17 cellular contexts compared by ENCODE assay signal in the genomic region with DNA sequence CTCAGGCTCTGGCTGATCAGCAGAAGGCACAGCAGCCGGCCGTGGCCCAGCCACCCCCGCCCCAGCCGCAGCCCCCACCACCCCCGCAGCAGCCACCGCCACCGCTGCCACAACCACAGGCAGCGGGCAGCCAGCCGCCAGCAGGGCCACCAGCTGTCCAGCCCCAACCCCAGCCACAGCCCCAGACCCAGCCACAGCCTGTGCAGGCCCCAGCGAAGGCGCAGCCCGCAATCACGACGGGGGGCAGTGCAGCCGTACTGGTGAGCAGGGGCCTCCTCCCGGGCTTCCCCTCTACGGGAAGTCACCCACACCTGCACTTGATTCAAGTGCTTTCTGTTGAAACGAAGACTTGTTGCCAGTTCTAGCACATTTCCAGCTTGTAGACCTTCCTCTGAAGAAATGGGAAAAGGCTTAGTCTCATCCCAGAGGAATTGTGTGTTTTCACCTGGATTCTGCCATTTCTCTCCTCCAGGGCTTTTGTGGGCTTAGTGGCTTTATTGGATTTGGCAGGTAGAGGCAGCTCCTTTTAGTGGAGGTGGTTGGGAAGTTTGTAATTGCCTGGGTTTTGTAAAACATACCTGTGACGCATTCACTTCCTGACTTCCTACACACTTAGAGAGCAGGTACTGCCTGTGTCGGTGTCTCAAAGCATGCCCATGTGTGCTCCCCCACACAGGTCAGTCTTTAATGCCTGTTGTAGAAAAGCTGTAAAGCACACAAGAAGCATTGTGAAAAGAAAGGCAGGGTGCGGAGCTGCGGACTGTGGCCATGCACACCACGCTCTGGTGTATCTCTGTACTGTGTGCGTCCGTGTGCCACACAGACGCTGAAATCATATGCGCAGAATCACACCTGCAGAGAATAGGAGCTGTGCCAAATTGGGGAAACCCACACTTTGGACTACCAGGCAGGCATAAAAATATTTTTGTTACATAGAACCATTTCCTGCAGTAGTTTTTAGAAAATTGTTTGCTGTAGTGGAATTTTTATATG.
A peak's percentile ranks its signal among the peaks of the same experiment; 100 is the strongest.
DNase-seq lines count a peak whose midpoint lies in the region; ATAC-seq and TF ChIP-seq lines count a peak whose summit lies in the region.
"Had no signal": no experiment of that assay in that cellular context is flagged by ENCODE, and none has a peak within 500 bp of the region (broad histone marks: within the 10 kb centered on the region; RNA-seq: fewer than 3 reads in every experiment).

No MANE protein-coding gene starts in this region.

- H3K27me3 Mint-ChIP-seq in activated naive CD4-positive, alpha-beta T cell treated with anti-CD3 and anti-CD28 coated beads, Interleukin-2, amount 50 U/mL, for 24 hours = no peaks in the 10 kb centered on the region
- peaks cover 10% of the 10 kb centered on the region for H3K27me3 Mint-ChIP-seq in glutamatergic neuron (ENCODE audit: unreplicated experiment)

- H3K9ac ChIP-seq in OCI-LY1 (ENCODE audit: low read length) = peak overlapping the region; percentile 14; the same call in 1 of the 2 replicates

- H3K9me3 ChIP-seq in OCI-LY1 (ENCODE audit: low read length) (no peaks in the 10 kb centered on the region), thyroid gland (no peaks in the 10 kb centered on the region), esophagus squamous epithelium (no peaks in the 10 kb centered on the region)
- H3K9me3 ChIP-seq: A549, HAP-1 had no signal

- H3F3A ChIP-seq in OCI-LY1 (ENCODE audit: insufficient read depth, low read length) = no peaks in the 10 kb centered on the region

- 81 to 94% methylated on average over 9 to 25 of the region's 27 CpGs for WGBS in thyroid gland, 2 donors
- 94 to 98% methylated on average over 10 to 12 of the region's 27 CpGs for WGBS in esophagus squamous epithelium, 2 donors

- H3K4me2 ChIP-seq in OCI-LY1 (ENCODE audit: low read length) = peak overlapping the region; percentile 8; the same call in 1 of the 2 replicates
- H3K4me2 ChIP-seq: A549 had no signal

- ATAC-seq in GM18873 (IDR thresholded peaks at IDR 0.05; ENCODE audit: low FRiP score, unreplicated experiment) = no peak
- ATAC-seq: K562 had no signal

- no peak for DNase-seq in activated naive CD4-positive, alpha-beta T cell treated with anti-CD3 and anti-CD28 coated beads, Interleukin-2, amount 50 U/mL, for 16 hours
- DNase-seq in glutamatergic neuron (no peak), thyroid gland (peak; percentile 12 to 43), COLO829 (ENCODE audit: low spot score) (no peak), esophagus squamous epithelium (lab: John Stamatoyannopoulos, UW) (no peak)
- DNase-seq: C1 segment of cervical spinal cord; CD8-positive, alpha-beta memory T cell; DMS79 treated with DMSO at 0.1 percent for 48 hours; NCI-H187; NCI-H2171; NCI-H526 had no signal

- peak overlapping the region; percentile 77 for H3K27ac Mint-ChIP-seq in activated naive CD4-positive, alpha-beta T cell treated with anti-CD3 and anti-CD28 coated beads, Interleukin-2, amount 50 U/mL, for 24 hours
- peak overlapping the region; percentile 15 for H3K27ac Mint-ChIP-seq in glutamatergic neuron (ENCODE audit: unreplicated experiment)

- H3K79me2 ChIP-seq in OCI-LY1 (ENCODE audit: insufficient read depth, low read length) = no peaks in the 10 kb centered on the region

- H3K27ac ChIP-seq in OCI-LY1 (ENCODE audit: low read depth, low read length, poor library complexity, severe bottlenecking) = peak overlapping the region; percentile 89
- H3K27ac ChIP-seq in thyroid gland = no peak overlapping the region
- no peak overlapping the region for H3K27ac ChIP-seq in esophagus squamous epithelium
- H3K27ac ChIP-seq: A549 had no signal

- no peaks in the 10 kb centered on the region for H3K9me2 ChIP-seq in OCI-LY1 (ENCODE audit: low read depth, low read length)

- intact Hi-C loops in thyroid gland (cut with DNase I) (no loop called here), esophagus squamous epithelium (cut with DNase I) (no loop called here)

- no peaks in the 10 kb centered on the region for H4K20me1 ChIP-seq in OCI-LY1 (ENCODE audit: insufficient read depth, low read length)

- TF ChIP-seq POLR2A in thyroid gland (IDR thresholded peaks at IDR 0.05) = no peak
- TF ChIP-seq POLR2A in esophagus squamous epithelium (IDR thresholded peaks at IDR 0.05) = no peak

- no peak overlapping the region for H2AFZ ChIP-seq in OCI-LY1 (ENCODE audit: low read length)

- H3K9me3 Mint-ChIP-seq in activated naive CD4-positive, alpha-beta T cell treated with anti-CD3 and anti-CD28 coated beads, Interleukin-2, amount 50 U/mL, for 24 hours = no peaks in the 10 kb centered on the region
- peaks cover 2% of the 10 kb centered on the region for H3K9me3 Mint-ChIP-seq in glutamatergic neuron (ENCODE audit: unreplicated experiment)
- H3K9me3 Mint-ChIP-seq: CD8-positive, alpha-beta memory T cell had no signal

- H3K36me3 Mint-ChIP-seq in activated naive CD4-positive, alpha-beta T cell treated with anti-CD3 and anti-CD28 coated beads, Interleukin-2, amount 50 U/mL, for 24 hours = peaks cover 9% of the 10 kb centered on the region
- H3K36me3 Mint-ChIP-seq in glutamatergic neuron (ENCODE audit: unreplicated experiment) = peaks cover 16% of the 10 kb centered on the region

- H3K4me3 Mint-ChIP-seq in activated naive CD4-positive, alpha-beta T cell treated with anti-CD3 and anti-CD28 coated beads, Interleukin-2, amount 50 U/mL, for 24 hours = no peak overlapping the region
- no peak overlapping the region for H3K4me3 Mint-ChIP-seq in glutamatergic neuron (ENCODE audit: unreplicated experiment)
- H3K4me3 Mint-ChIP-seq: CD8-positive, alpha-beta memory T cell had no signal

- H3K27me3 ChIP-seq in OCI-LY1 (ENCODE audit: insufficient read depth, low read length) (no peaks in the 10 kb centered on the region), thyroid gland (no peaks in the 10 kb centered on the region), esophagus squamous epithelium (no peaks in the 10 kb centered on the region)

- H3K4me1 ChIP-seq in OCI-LY1 (ENCODE audit: insufficient read depth, low read length, severe bottlenecking) = peaks cover 51% of the 10 kb centered on the region
- peaks cover 27 to 31% of the 10 kb centered on the region in 2 donors for H3K4me1 ChIP-seq in thyroid gland
- no peaks in the 10 kb centered on the region for H3K4me1 ChIP-seq in esophagus squamous epithelium
- H3K4me1 ChIP-seq: A549, HAP-1 had no signal

- H3K36me3 ChIP-seq in OCI-LY1 (ENCODE audit: insufficient read depth, low read length) (peaks cover 87% of the 10 kb centered on the region), thyroid gland (peaks cover 17 to 25% of the 10 kb centered on the region in 2 donors), esophagus squamous epithelium (peaks cover 19 to 100% (median 22%) of the 10 kb centered on the region in 3 donors)

- TF ChIP-seq CTCF in OCI-LY1 (IDR thresholded peaks at IDR 0.05; ENCODE audit: low read length) = no peak
- no peak for TF ChIP-seq CTCF in glutamatergic neuron (IDR thresholded peaks at IDR 0.05; ENCODE audit: partially characterized antibody, unreplicated experiment)
- TF ChIP-seq CTCF in thyroid gland (IDR thresholded peaks at IDR 0.05) = no peak
- no peak for TF ChIP-seq CTCF in esophagus squamous epithelium (IDR thresholded peaks at IDR 0.05)

- H3K4me3 ChIP-seq in OCI-LY1 (ENCODE audit: low read depth, low read length, poor library complexity, severe bottlenecking) = no peak overlapping the region
- H3K4me3 ChIP-seq in thyroid gland (replicated peaks in 1 of 3) = no peak overlapping the region
- H3K4me3 ChIP-seq in esophagus squamous epithelium = no peak overlapping the region
- H3K4me3 ChIP-seq: A549, HAP-1, K562 had no signal

- no peaks in the 10 kb centered on the region for H3K4me1 Mint-ChIP-seq in activated naive CD4-positive, alpha-beta T cell treated with anti-CD3 and anti-CD28 coated beads, Interleukin-2, amount 50 U/mL, for 24 hours
- peaks cover 8% of the 10 kb centered on the region for H3K4me1 Mint-ChIP-seq in glutamatergic neuron (ENCODE audit: low read depth, unreplicated experiment)

Comparison
In these comparisons a context has a peak if more than half of its experiments do, and no peak if none do; other contexts are left out.
1. DNase-seq: peak in thyroid gland (2 of 2); none in activated naive CD4-positive, alpha-beta T cell treated with anti-CD3 and anti-CD28 coated beads, Interleukin-2, amount 50 U/mL, for 16 hours (single experiment), glutamatergic neuron (single experiment), COLO829 (single experiment) and esophagus squamous epithelium (single experiment).